Comparison of ENCODE assay signal across 18 cellular contexts in the genomic region with DNA sequence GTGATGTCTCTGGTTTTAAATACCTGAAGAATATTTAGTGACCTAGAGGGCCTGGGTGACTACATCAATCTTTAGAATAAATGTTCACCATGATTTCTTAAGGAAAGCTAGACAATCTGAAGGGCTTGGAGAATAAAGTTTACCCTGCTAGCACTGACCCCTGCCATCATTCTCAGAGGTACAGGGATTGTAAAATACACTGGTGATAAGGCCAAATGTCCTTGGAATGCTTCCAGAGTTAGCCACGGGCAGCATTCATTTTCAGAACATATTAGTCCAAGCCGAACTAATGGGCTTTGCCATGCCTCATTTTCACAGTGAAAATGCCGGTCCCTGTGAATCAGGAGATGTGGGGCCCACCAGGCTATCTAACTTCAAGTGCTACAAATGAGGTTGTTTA.
DNase-seq lines count a peak whose midpoint lies in the region; ATAC-seq, FAIRE-seq and TF ChIP-seq lines count a peak whose summit lies in the region.
"Had no signal": no experiment of that assay in that cellular context is flagged by ENCODE, and none has a peak within 500 bp of the region (broad histone marks: within the 10 kb centered on the region; RNA-seq: fewer than 3 reads in every experiment).

No MANE protein-coding gene starts in this region.

- no TSS peak for BruUV-seq in PC-9 (replicated peaks; lab: Mats Ljungman, UMichigan)

- no peaks in the 10 kb centered on the region for H3K4me1 Mint-ChIP-seq in astrocyte (ENCODE audit: low read depth, unreplicated experiment)
- H3K4me1 Mint-ChIP-seq: CD4-positive, alpha-beta memory T cell had no signal

- H3K9me3 ChIP-seq in astrocyte (ENCODE audit: insufficient read depth, low read depth, low read length) (no peaks in the 10 kb centered on the region), PC-9 (ENCODE audit: insufficient read depth, low read depth) (no peaks in the 10 kb centered on the region)

- no peaks in the 10 kb centered on the region for H3K9me2 ChIP-seq in PC-9 (ENCODE audit: insufficient read depth)

- no peak overlapping the region for H3K27ac Mint-ChIP-seq in astrocyte (ENCODE audit: unreplicated experiment)
- H3K27ac Mint-ChIP-seq: CD4-positive, alpha-beta memory T cell; GM23338; H9 had no signal

- H3K36me3 ChIP-seq in astrocyte (ENCODE audit: insufficient read depth, low read length) (no peaks in the 10 kb centered on the region), PC-9 (ENCODE audit: low read depth) (no peaks in the 10 kb centered on the region)

- H3K27ac ChIP-seq in astrocyte (ENCODE audit: low read depth, low read length) (no peak overlapping the region), PC-9 (no peak overlapping the region)

- H2AFZ ChIP-seq in astrocyte (ENCODE audit: low read depth, low read length) (peak overlapping the region; percentile 9), PC-9 (no peak overlapping the region)
- H2AFZ ChIP-seq: GM23338 had no signal

- H3K9me3 Mint-ChIP-seq in astrocyte (ENCODE audit: unreplicated experiment), result no peaks in the 10 kb centered on the region
- H3K9me3 Mint-ChIP-seq: H9 had no signal

- H4K20me1 ChIP-seq in astrocyte (ENCODE audit: insufficient read depth, low read length), result no peaks in the 10 kb centered on the region
- H4K20me1 ChIP-seq in PC-9 (ENCODE audit: insufficient read depth), result no peaks in the 10 kb centered on the region

- no peaks in the 10 kb centered on the region for H3K27me3 Mint-ChIP-seq in astrocyte (ENCODE audit: low read depth, unreplicated experiment)
- H3K27me3 Mint-ChIP-seq: CD4-positive, alpha-beta memory T cell had no signal

- POLR2A ChIA-PET in PC-9 (lab: Charles Lee; ENCODE audit: unreplicated experiment), result no interaction called here

- no peak for DNase-seq in Right ventricle myocardium superior
- DNase-seq in left cardiac atrium, result no peak
- no peak for DNase-seq in astrocyte (ENCODE audit: low read depth)
- peak; percentile 16 for DNase-seq in astrocyte of the hippocampus (ENCODE audit: low read depth, low spot score)
- DNase-seq in retinal pigment epithelial cell (ENCODE audit: low read depth), result peak; percentile 18
- DNase-seq in PC-9, result no peak
- DNase-seq: C1 segment of cervical spinal cord; Calu3; CD4-positive, alpha-beta memory T cell; COR-L47; DMS53; DMS79 treated with DMSO at 0.1 percent for 48 hours; GF-D8; H9 had no signal

- ATAC-seq in Right ventricle myocardium superior (ENCODE audit: poor library complexity) (peak; percentile 77), left cardiac atrium (no peak)
- ATAC-seq: GM23338, HCT116 had no signal

- H3K79me2 ChIP-seq in astrocyte (ENCODE audit: insufficient read depth, low read length) (no peaks in the 10 kb centered on the region), PC-9 (ENCODE audit: low read depth) (no peaks in the 10 kb centered on the region)

- no peaks in the 10 kb centered on the region for H3K4me1 ChIP-seq in astrocyte (ENCODE audit: insufficient read depth, low read length)
- no peaks in the 10 kb centered on the region for H3K4me1 ChIP-seq in PC-9 (replicated peaks; ENCODE audit: insufficient read depth)

- intact Hi-C loops in Right ventricle myocardium superior (cut with DNase I) (no loop called here), left cardiac atrium (cut with DNase I) (no loop called here), PC-9 (cut with micrococcal nuclease; ENCODE audit: unreplicated experiment) (no loop called here)

- no peaks in the 10 kb centered on the region for H3K36me3 Mint-ChIP-seq in astrocyte (ENCODE audit: low read depth, unreplicated experiment)
- H3K36me3 Mint-ChIP-seq: CD4-positive, alpha-beta memory T cell had no signal

- H3K4me2 ChIP-seq in astrocyte (ENCODE audit: low read length) (no peak overlapping the region), PC-9 (no peak overlapping the region)
- H3K4me2 ChIP-seq: GM23338 had no signal

- H3K4me3 ChIP-seq in astrocyte (ENCODE audit: insufficient read depth, low read depth, low read length), result no peak overlapping the region
- H3K4me3 ChIP-seq in retinal pigment epithelial cell (ENCODE audit: low read length), result no peak overlapping the region
- H3K4me3 ChIP-seq in PC-9, result no peak overlapping the region
- H3K4me3 ChIP-seq: GM23338 had no signal

- CTCF ChIA-PET in PC-9 (lab: Charles Lee), result no interaction called here

- TF ChIP-seq CTCF in astrocyte (IDR thresholded peaks at IDR 0.05; ENCODE audit: insufficient read depth, low read depth, low read length), result no peak
- TF ChIP-seq CTCF in retinal pigment epithelial cell (conservative IDR thresholded peaks at IDR 0.05; ENCODE audit: low read depth, low read length), result no peak
- no peak for TF ChIP-seq CTCF in PC-9 (conservative IDR thresholded peaks at IDR 0.05)

- H3K4me3 Mint-ChIP-seq in astrocyte (ENCODE audit: unreplicated experiment), result no peak overlapping the region
- H3K4me3 Mint-ChIP-seq: CD4-positive, alpha-beta memory T cell; GM23338; H9 had no signal

- no peaks in the 10 kb centered on the region for H3F3A ChIP-seq in PC-9 (ENCODE audit: insufficient read depth, low read depth)

- no peak for FAIRE-seq in astrocyte (lab: Jason Lieb, UNC)
- FAIRE-seq: GM12891, GM18507 had no signal

- H3K9ac ChIP-seq in astrocyte (ENCODE audit: low read length), result no peak overlapping the region

- no peaks in the 10 kb centered on the region for H3K27me3 ChIP-seq in astrocyte (ENCODE audit: insufficient read depth, low read length)
- H3K27me3 ChIP-seq in PC-9 (ENCODE audit: insufficient read depth, low read depth), result no peaks in the 10 kb centered on the region

Comparison
In these comparisons a context has a peak if more than half of its experiments do, and no peak if none do; other contexts are left out.
1. DNase-seq: peak in astrocyte of the hippocampus (single experiment) and retinal pigment epithelial cell (single experiment); none in Right ventricle myocardium superior (single experiment), left cardiac atrium (single experiment), astrocyte (single experiment) and PC-9 (0 of 2).